Comparison of ENCODE assay signal across 9 cellular contexts in genomic region chr2:45699032-45699658, GRCh38. TPM values are rescaled to one million over a fixed set of nuclear protein-coding genes. Genes with fewer than 3 reads are reported as not detected.
DNase-seq lines count a peak whose midpoint lies in the region; ATAC-seq, FAIRE-seq and TF ChIP-seq lines count a peak whose summit lies in the region.
"Had no signal": no experiment of that assay in that cellular context is flagged by ENCODE, and none has a peak within 500 bp of the region (broad histone marks: within the 10 kb centered on the region; RNA-seq: fewer than 3 reads in every experiment).

No MANE protein-coding gene starts in this region.

- H3K27me3 ChIP-seq in GM23338 (ENCODE audit: insufficient read depth) (no peaks in the 10 kb centered on the region), SK-N-SH (ENCODE audit: insufficient read depth) (no peaks in the 10 kb centered on the region), muscle layer of duodenum (ENCODE audit: low read depth, low read length) (no peaks in the 10 kb centered on the region), H7 (ENCODE audit: control insufficient read depth, insufficient read depth, low read length) (no peaks in the 10 kb centered on the region), small intestine (ENCODE audit: control insufficient read depth in 2 of 2, insufficient read depth in 2 of 2, low read length in 2 of 2) (no peaks in the 10 kb centered on the region)

- no peak for TF ChIP-seq CTCF in GM10266 (IDR thresholded peaks at IDR 0.05; ENCODE audit: control insufficient read depth, insufficient read depth, low read depth, missing control alignments)
- TF ChIP-seq CTCF in GM23338 (conservative IDR thresholded peaks at IDR 0.05; ENCODE audit: low read depth in 2 of 2) = no peak
- no peak for TF ChIP-seq CTCF in SK-N-SH (IDR thresholded peaks at IDR 0.05)

- no peaks in the 10 kb centered on the region for H3K36me3 Mint-ChIP-seq in GM23338 (ENCODE audit: low read depth)

- H3K27me3 Mint-ChIP-seq in GM23338 (ENCODE audit: insufficient read depth, low read depth, poor library complexity) = peaks cover 7% of the 10 kb centered on the region

- peak; percentile 75 for ATAC-seq in GM23338

- peak in 1 of 2 experiments; percentile 49; a peak in 2 of 4 replicates for TF ChIP-seq EP300 in SK-N-SH (IDR thresholded peaks at IDR 0.05; ENCODE audit: borderline replicate concordance in 1 of 2, low read depth in 1 of 2, low read length in 1 of 2)

- no peak for FAIRE-seq in small intestine (lab: Jason Lieb, UNC)
- FAIRE-seq: endometrium had no signal

- H3K4me2 ChIP-seq in GM23338 (no peak overlapping the region), SK-N-SH (peak overlapping the region; percentile 50)

- H3K4me3 ChIP-seq in GM23338 = no peak overlapping the region
- no peak overlapping the region for H3K4me3 ChIP-seq in SK-N-SH (ENCODE audit: low read depth in 2 of 2, low read length in 1 of 2)
- H3K4me3 ChIP-seq in muscle layer of duodenum (ENCODE audit: low read depth in 1 of 2, low read length in 2 of 2) = no peak overlapping the region
- no peak overlapping the region for H3K4me3 ChIP-seq in H7 (ENCODE audit: insufficient read depth, low read depth, low read length)
- no peak overlapping the region for H3K4me3 ChIP-seq in small intestine (ENCODE audit: low read depth in 1 of 2, low read length in 2 of 2)

- POLR2A ChIA-PET in SK-N-SH (lab: Yijun Ruan, JAX) = interaction anchor here (0.6 to 1.1 kb wide), 2 partner anchors 47 to 119 kb away, joined by 3 to 4 read pairs; no protein-coding TSS in a partner anchor

- H3K36me3 ChIP-seq in GM23338 (ENCODE audit: insufficient read depth) (no peaks in the 10 kb centered on the region), SK-N-SH (replicated peaks in 1 of 2; ENCODE audit: control insufficient read depth in 1 of 2, insufficient read depth in 2 of 2, low read length in 1 of 2) (no peaks in the 10 kb centered on the region), muscle layer of duodenum (ENCODE audit: control insufficient read depth in 1 of 2, insufficient read depth in 2 of 2, low read length in 2 of 2) (no peaks in the 10 kb centered on the region), H7 (replicated peaks; ENCODE audit: control insufficient read depth, insufficient read depth, low read length) (no peaks in the 10 kb centered on the region), small intestine (ENCODE audit: control insufficient read depth in 2 of 2, insufficient read depth in 2 of 2, low read length in 2 of 2) (no peaks in the 10 kb centered on the region)

- H3K79me2 ChIP-seq in GM23338 (replicated peaks; ENCODE audit: insufficient read depth) (no peaks in the 10 kb centered on the region), SK-N-SH (ENCODE audit: insufficient read depth) (peaks cover 8% of the 10 kb centered on the region; the same call in 1 of the 2 replicates)

- H3K4me1 Mint-ChIP-seq in GM23338 = peaks cover 3% of the 10 kb centered on the region; the same call in 1 of the 3 replicates

- no peaks in the 10 kb centered on the region for H3K9me3 Mint-ChIP-seq in GM23338

- H3K27ac Mint-ChIP-seq in GM23338 = no peak overlapping the region; the same call in 1 of the 2 replicates

- H3K9ac ChIP-seq in SK-N-SH = peak overlapping the region; percentile 33; the same call in 1 of the 2 replicates

- H3K4me1 ChIP-seq in GM23338 (ENCODE audit: insufficient read depth) (no peaks in the 10 kb centered on the region), SK-N-SH (ENCODE audit: control insufficient read depth in 1 of 2, insufficient read depth in 2 of 2, low read depth in 1 of 2, low read length in 1 of 2) (peaks cover 17 to 35% of the 10 kb centered on the region in 2 experiments), muscle layer of duodenum (ENCODE audit: control insufficient read depth in 1 of 2, insufficient read depth in 2 of 2, low read length in 2 of 2) (peaks cover 0 to 11% of the 10 kb centered on the region in 2 donors), small intestine (ENCODE audit: control insufficient read depth in 2 of 2, insufficient read depth in 1 of 2, low read depth in 1 of 2, low read length in 1 of 2) (peaks cover 0 to 4% of the 10 kb centered on the region in 2 donors)

- H3K27ac ChIP-seq in GM23338 (ENCODE audit: low read depth) (no peak overlapping the region), SK-N-SH (ENCODE audit: low read depth in 2 of 2, low read length in 1 of 2) (peak overlapping the region; percentile 66 to 69; a peak in 3 of 4 replicates), muscle layer of duodenum (ENCODE audit: low read length) (peak overlapping the region; percentile 33), small intestine (ENCODE audit: low read depth in 1 of 2, low read length in 1 of 2) (no peak overlapping the region)

- H3K9me2 ChIP-seq in GM23338 (ENCODE audit: insufficient read depth) (0 out of 2 replicates have a peak, but pooled peaks cover 4% of the 10 kb centered on the region), SK-N-SH (no peaks in the 10 kb centered on the region)

- no peaks in the 10 kb centered on the region for H4K20me1 ChIP-seq in GM23338 (replicated peaks; ENCODE audit: insufficient read depth)
- H4K20me1 ChIP-seq in SK-N-SH (ENCODE audit: insufficient read depth) = no peaks in the 10 kb centered on the region

- 30% methylated on average over 7 of the region's 7 CpGs for WGBS in SK-N-SH (ENCODE audit: low lambda C conversion rate)
- 82 to 87% (median 86%) methylated on average over 7 of the region's 7 CpGs for WGBS in small intestine, 3 donors

- CTCF ChIA-PET in SK-N-SH (lab: Yijun Ruan, JAX) = interaction anchor here (0.7 to 3.7 kb wide), 5 partner anchors 14 to 166 kb away, joined by 3 to 13 read pairs (median 3); no protein-coding TSS in a partner anchor

- H3F3A ChIP-seq in GM23338 (replicated peaks; ENCODE audit: low read depth) (no peaks in the 10 kb centered on the region), SK-N-SH (replicated peaks; ENCODE audit: insufficient read depth) (peaks cover 16% of the 10 kb centered on the region)

- no peak overlapping the region for H2AFZ ChIP-seq in GM23338
- H2AFZ ChIP-seq in SK-N-SH (ENCODE audit: low read depth) = no peak overlapping the region

- no peak for TF ChIP-seq RAD21 in SK-N-SH (IDR thresholded peaks at IDR 0.05; ENCODE audit: low read length)

- H3K9me3 ChIP-seq in SK-N-SH = no peaks in the 10 kb centered on the region
- no peaks in the 10 kb centered on the region for H3K9me3 ChIP-seq in muscle layer of duodenum (ENCODE audit: control insufficient read depth in 1 of 2, low read length in 2 of 2)
- H3K9me3 ChIP-seq in small intestine (ENCODE audit: control insufficient read depth, low read depth) = no peaks in the 10 kb centered on the region

- DNase-seq in GM10266 (ENCODE audit: extremely low spot score) (peak; percentile 17), GM23338 (ENCODE audit: low spot score) (no peak), SK-N-SH (no peak), H7 (no peak), small intestine (no peak), NCI-H1105 (lab: John Stamatoyannopoulos, UW) (no peak), COLO829 (ENCODE audit: low spot score) (no peak)

- H3K4me3 Mint-ChIP-seq in GM23338 = no peak overlapping the region

TF ChIP-seq in GM23338, 12 proteins besides CTCF, POLR2A, EP300 and RAD21 (continues in another document):
- TF ChIP-seq ETS1 (IDR thresholded peaks at IDR 0.05) (no peak), EZH2phosphoT487 (IDR thresholded peaks at IDR 0.05; ENCODE audit: unreplicated experiment) (no peak), STAT1 (IDR thresholded peaks at IDR 0.05; ENCODE audit: unreplicated experiment) (no peak)

TF ChIP-seq in SK-N-SH, 30 proteins besides CTCF, POLR2A, EP300 and RAD21:
- peak; percentile 75 for TF ChIP-seq TCF12 (IDR thresholded peaks at IDR 0.05)
- peak; percentile 63 for TF ChIP-seq JUND (IDR thresholded peaks at IDR 0.05)
- no peak for TF ChIP-seq NRF1 (IDR thresholded peaks at IDR 0.05; ENCODE audit: low read depth, low read length)
- TF ChIP-seq NFIC (IDR thresholded peaks at IDR 0.05; ENCODE audit: borderline replicate concordance) = peak; percentile 21; the same call in 1 of the 2 replicates
- TF ChIP-seq POLR2AphosphoS5 (IDR thresholded peaks at IDR 0.05; ENCODE audit: low read depth, low read length) = no peak
- peak; percentile 90 for TF ChIP-seq FOSL2 (IDR thresholded peaks at IDR 0.05; ENCODE audit: borderline replicate concordance, low read depth)
- TF ChIP-seq PBX3 (IDR thresholded peaks at IDR 0.05) = peak; percentile 32; the same call in 1 of the 2 replicates

RNA-seq across cellular contexts. Expression of gene PRKCE, which starts 47.7 kb away (rescaled TPM):
- total RNA-seq in GM23338 (2014; rRNA removed; shearing (Covaris generic)) = 0.94 and 2.7 TPM in 2 replicates
- polyA plus RNA-seq in GM23338 (2016; fragmentation: Nextera tagmentation; extraction: Ambion mirVana) = 0.82 and 1.2 TPM in 2 replicates
- polyA plus RNA-seq in SK-N-SH (2012; rRNA removed) = 16.3 and 20.4 TPM in 2 replicates
- 16.0 and 19.1 TPM in 2 replicates for polyA plus RNA-seq in SK-N-SH (2012; cell fraction: cytosol; rRNA removed)
- 11.9 and 20.1 TPM in 2 replicates for polyA plus RNA-seq in SK-N-SH (2012; cell fraction: nucleus; rRNA removed)
- total RNA-seq in H7 (2014; rRNA removed; shearing (Covaris generic)) = 1.2 and 1.9 TPM in 2 replicates
- polyA plus RNA-seq in small intestine = 1 to 10 TPM; 2.2 to 6.7 (median 4.1) TPM

Comparison
In these comparisons a context has a peak if more than half of its experiments do, and no peak if none do; other contexts are left out.
1. H3K27ac ChIP-seq: peak in SK-N-SH (2 of 2) and muscle layer of duodenum (single experiment); none in GM23338 (single experiment) and small intestine (0 of 2).